In the genomic region with DNA sequence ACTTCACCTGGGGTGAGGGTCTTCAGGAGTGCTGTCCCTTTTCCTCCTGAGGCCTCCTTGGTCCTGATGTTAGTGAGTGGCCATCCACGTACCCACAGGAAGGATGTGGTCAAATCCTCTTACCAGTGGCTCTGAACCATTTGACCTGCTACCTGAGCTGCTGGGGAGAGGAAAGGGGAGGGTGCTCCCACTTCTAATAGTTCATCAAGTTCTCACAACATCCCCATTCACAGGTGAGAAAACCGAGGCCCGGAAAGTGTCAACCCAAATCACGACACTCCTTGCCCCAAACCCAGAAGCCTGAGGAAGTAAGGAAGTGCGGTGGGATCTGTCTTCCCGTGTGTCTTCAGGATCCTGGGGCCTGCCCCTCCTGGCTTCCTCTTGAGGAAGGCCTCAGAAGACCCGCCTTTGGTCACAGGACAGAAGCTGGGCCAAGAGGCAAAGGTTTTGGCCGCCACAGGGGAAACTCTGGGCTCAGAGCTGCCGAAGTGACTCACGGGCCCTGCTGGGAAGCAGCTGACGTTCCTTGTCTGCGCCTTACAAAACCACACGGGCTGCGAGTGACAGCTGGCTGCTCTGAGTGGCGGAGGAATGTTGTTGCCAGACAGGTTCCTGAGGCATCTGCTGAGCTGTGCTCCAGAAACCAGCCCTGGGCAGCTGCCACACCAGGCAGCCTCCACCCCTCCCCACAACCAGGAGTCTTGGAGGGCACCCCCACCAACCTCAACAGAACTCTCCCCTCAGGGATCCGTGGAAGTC, we compare ENCODE assay signal across 1 cellular context.
A peak's percentile ranks its signal among the peaks of the same experiment; 100 is the strongest.
TF ChIP-seq lines count a peak whose summit lies in the region.

No MANE protein-coding gene starts in this region.

TF ChIP-seq in HepG2, 621 proteins besides CTCF, POLR2A, EP300 and RAD21 (continued from another document and continues in another):
- TF ChIP-seq, protein P1, sequence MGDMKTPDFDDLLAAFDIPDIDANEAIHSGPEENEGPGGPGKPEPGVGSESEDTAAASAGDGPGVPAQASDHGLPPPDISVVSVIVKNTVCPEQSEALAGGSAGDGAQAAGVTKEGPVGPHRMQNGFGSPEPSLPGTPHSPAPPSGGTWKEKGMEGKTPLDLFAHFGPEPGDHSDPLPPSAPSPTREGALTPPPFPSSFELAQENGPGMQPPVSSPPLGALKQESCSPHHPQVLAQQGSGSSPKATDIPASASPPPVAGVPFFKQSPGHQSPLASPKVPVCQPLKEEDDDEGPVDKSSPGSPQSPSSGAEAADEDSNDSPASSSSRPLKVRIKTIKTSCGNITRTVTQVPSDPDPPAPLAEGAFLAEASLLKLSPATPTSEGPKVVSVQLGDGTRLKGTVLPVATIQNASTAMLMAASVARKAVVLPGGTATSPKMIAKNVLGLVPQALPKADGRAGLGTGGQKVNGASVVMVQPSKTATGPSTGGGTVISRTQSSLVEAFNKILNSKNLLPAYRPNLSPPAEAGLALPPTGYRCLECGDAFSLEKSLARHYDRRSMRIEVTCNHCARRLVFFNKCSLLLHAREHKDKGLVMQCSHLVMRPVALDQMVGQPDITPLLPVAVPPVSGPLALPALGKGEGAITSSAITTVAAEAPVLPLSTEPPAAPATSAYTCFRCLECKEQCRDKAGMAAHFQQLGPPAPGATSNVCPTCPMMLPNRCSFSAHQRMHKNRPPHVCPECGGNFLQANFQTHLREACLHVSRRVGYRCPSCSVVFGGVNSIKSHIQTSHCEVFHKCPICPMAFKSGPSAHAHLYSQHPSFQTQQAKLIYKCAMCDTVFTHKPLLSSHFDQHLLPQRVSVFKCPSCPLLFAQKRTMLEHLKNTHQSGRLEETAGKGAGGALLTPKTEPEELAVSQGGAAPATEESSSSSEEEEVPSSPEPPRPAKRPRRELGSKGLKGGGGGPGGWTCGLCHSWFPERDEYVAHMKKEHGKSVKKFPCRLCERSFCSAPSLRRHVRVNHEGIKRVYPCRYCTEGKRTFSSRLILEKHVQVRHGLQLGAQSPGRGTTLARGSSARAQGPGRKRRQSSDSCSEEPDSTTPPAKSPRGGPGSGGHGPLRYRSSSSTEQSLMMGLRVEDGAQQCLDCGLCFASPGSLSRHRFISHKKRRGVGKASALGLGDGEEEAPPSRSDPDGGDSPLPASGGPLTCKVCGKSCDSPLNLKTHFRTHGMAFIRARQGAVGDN (CRISPR knock-in tag; IDR thresholded peaks at IDR 0.05): peak; percentile 24; the same call in 1 of the 2 replicates
- TF ChIP-seq, protein P2, sequence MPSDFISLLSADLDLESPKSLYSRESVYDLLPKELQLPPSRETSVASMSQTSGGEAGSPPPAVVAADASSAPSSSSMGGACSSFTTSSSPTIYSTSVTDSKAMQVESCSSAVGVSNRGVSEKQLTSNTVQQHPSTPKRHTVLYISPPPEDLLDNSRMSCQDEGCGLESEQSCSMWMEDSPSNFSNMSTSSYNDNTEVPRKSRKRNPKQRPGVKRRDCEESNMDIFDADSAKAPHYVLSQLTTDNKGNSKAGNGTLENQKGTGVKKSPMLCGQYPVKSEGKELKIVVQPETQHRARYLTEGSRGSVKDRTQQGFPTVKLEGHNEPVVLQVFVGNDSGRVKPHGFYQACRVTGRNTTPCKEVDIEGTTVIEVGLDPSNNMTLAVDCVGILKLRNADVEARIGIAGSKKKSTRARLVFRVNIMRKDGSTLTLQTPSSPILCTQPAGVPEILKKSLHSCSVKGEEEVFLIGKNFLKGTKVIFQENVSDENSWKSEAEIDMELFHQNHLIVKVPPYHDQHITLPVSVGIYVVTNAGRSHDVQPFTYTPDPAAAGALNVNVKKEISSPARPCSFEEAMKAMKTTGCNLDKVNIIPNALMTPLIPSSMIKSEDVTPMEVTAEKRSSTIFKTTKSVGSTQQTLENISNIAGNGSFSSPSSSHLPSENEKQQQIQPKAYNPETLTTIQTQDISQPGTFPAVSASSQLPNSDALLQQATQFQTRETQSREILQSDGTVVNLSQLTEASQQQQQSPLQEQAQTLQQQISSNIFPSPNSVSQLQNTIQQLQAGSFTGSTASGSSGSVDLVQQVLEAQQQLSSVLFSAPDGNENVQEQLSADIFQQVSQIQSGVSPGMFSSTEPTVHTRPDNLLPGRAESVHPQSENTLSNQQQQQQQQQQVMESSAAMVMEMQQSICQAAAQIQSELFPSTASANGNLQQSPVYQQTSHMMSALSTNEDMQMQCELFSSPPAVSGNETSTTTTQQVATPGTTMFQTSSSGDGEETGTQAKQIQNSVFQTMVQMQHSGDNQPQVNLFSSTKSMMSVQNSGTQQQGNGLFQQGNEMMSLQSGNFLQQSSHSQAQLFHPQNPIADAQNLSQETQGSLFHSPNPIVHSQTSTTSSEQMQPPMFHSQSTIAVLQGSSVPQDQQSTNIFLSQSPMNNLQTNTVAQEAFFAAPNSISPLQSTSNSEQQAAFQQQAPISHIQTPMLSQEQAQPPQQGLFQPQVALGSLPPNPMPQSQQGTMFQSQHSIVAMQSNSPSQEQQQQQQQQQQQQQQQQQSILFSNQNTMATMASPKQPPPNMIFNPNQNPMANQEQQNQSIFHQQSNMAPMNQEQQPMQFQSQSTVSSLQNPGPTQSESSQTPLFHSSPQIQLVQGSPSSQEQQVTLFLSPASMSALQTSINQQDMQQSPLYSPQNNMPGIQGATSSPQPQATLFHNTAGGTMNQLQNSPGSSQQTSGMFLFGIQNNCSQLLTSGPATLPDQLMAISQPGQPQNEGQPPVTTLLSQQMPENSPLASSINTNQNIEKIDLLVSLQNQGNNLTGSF (CRISPR knock-in tag; IDR thresholded peaks at IDR 0.05): no peak
- TF ChIP-seq ZNF326 (CRISPR knock-in tag; IDR thresholded peaks at IDR 0.05; ENCODE audit: borderline replicate concordance): no peak
- no peak for TF ChIP-seq TEAD2 (CRISPR knock-in tag; IDR thresholded peaks at IDR 0.05)
- TF ChIP-seq ZNF446 (CRISPR knock-in tag; IDR thresholded peaks at IDR 0.05): no peak
- no peak for TF ChIP-seq ZNF205 (CRISPR knock-in tag; IDR thresholded peaks at IDR 0.05)
- TF ChIP-seq, protein P3, sequence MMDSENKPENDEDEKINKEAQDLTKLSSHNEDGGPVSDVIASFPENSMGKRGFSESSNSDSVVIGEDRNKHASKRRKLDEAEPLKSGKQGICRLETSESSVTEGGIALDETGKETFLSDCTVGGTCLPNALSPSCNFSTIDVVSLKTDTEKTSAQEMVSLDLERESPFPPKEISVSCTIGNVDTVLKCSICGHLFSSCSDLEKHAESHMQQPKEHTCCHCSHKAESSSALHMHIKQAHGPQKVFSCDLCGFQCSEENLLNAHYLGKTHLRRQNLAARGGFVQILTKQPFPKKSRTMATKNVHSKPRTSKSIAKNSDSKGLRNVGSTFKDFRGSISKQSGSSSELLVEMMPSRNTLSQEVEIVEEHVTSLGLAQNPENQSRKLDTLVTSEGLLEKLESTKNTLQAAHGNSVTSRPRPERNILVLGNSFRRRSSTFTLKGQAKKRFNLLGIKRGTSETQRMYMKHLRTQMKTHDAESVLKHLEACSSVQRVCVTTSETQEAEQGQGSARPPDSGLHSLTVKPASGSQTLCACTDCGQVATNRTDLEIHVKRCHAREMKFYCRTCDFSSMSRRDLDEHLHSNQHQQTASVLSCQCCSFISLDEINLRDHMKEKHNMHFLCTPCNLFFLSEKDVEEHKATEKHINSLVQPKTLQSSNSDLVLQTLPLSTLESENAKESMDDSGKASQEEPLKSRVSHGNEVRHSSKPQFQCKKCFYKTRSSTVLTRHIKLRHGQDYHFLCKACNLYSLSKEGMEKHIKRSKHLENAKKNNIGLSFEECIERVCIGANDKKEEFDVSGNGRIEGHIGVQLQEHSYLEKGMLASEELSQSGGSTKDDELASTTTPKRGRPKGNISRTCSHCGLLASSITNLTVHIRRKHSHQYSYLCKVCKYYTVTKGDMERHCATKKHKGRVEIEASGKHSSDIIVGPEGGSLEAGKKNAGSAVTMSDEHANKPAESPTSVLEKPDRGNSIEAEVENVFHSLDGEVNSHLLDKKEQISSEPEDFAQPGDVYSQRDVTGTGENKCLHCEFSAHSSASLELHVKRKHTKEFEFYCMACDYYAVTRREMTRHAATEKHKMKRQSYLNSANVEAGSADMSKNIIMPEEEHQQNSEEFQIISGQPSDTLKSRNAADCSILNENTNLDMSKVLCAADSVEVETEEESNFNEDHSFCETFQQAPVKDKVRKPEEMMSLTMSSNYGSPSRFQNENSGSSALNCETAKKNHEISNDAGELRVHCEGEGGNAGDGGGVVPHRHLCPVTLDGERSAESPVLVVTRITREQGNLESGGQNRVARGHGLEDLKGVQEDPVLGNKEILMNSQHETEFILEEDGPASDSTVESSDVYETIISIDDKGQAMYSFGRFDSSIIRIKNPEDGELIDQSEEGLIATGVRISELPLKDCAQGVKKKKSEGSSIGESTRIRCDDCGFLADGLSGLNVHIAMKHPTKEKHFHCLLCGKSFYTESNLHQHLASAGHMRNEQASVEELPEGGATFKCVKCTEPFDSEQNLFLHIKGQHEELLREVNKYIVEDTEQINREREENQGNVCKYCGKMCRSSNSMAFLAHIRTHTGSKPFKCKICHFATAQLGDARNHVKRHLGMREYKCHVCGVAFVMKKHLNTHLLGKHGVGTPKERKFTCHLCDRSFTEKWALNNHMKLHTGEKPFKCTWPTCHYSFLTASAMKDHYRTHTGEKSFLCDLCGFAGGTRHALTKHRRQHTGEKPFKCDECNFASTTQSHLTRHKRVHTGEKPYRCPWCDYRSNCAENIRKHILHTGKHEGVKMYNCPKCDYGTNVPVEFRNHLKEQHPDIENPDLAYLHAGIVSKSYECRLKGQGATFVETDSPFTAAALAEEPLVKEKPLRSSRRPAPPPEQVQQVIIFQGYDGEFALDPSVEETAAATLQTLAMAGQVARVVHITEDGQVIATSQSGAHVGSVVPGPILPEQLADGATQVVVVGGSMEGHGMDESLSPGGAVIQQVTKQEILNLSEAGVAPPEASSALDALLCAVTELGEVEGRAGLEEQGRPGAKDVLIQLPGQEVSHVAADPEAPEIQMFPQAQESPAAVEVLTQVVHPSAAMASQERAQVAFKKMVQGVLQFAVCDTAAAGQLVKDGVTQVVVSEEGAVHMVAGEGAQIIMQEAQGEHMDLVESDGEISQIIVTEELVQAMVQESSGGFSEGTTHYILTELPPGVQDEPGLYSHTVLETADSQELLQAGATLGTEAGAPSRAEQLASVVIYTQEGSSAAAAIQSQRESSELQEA (CRISPR knock-in tag; IDR thresholded peaks at IDR 0.05; ENCODE audit: not compliant biosample characterization): no peak
- no peak for TF ChIP-seq ZNF782 (CRISPR knock-in tag; IDR thresholded peaks at IDR 0.05; ENCODE audit: borderline replicate concordance)
- TF ChIP-seq, protein P4, sequence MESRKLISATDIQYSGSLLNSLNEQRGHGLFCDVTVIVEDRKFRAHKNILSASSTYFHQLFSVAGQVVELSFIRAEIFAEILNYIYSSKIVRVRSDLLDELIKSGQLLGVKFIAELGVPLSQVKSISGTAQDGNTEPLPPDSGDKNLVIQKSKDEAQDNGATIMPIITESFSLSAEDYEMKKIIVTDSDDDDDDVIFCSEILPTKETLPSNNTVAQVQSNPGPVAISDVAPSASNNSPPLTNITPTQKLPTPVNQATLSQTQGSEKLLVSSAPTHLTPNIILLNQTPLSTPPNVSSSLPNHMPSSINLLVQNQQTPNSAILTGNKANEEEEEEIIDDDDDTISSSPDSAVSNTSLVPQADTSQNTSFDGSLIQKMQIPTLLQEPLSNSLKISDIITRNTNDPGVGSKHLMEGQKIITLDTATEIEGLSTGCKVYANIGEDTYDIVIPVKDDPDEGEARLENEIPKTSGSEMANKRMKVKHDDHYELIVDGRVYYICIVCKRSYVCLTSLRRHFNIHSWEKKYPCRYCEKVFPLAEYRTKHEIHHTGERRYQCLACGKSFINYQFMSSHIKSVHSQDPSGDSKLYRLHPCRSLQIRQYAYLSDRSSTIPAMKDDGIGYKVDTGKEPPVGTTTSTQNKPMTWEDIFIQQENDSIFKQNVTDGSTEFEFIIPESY (CRISPR knock-in tag; IDR thresholded peaks at IDR 0.05): peak; percentile 90
- no peak for TF ChIP-seq ELF3 (CRISPR knock-in tag; IDR thresholded peaks at IDR 0.05)
- TF ChIP-seq SSRP1 (CRISPR knock-in tag; IDR thresholded peaks at IDR 0.05): no peak
- no peak for TF ChIP-seq PTBP1 (IDR thresholded peaks at IDR 0.05; ENCODE audit: low read depth, low read length, poor library complexity, severe bottlenecking)
- TF ChIP-seq ZNF629 (CRISPR knock-in tag; conservative IDR thresholded peaks at IDR 0.05): 0 out of 2 replicates have a peak, but pooled peaks have one; percentile 40
- no peak for TF ChIP-seq ZNF430 (CRISPR knock-in tag; IDR thresholded peaks at IDR 0.05)
- TF ChIP-seq, protein P5, sequence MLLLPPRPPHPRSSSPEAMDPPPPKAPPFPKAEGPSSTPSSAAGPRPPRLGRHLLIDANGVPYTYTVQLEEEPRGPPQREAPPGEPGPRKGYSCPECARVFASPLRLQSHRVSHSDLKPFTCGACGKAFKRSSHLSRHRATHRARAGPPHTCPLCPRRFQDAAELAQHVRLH (CRISPR knock-in tag; IDR thresholded peaks at IDR 0.05; ENCODE audit: borderline replicate concordance, low read depth): no peak
- TF ChIP-seq KDM5A (IDR thresholded peaks at IDR 0.05; ENCODE audit: borderline replicate concordance, low read length): no peak
- TF ChIP-seq ZNF282 (IDR thresholded peaks at IDR 0.05; ENCODE audit: partially characterized antibody): no peak
- TF ChIP-seq, protein P6, sequence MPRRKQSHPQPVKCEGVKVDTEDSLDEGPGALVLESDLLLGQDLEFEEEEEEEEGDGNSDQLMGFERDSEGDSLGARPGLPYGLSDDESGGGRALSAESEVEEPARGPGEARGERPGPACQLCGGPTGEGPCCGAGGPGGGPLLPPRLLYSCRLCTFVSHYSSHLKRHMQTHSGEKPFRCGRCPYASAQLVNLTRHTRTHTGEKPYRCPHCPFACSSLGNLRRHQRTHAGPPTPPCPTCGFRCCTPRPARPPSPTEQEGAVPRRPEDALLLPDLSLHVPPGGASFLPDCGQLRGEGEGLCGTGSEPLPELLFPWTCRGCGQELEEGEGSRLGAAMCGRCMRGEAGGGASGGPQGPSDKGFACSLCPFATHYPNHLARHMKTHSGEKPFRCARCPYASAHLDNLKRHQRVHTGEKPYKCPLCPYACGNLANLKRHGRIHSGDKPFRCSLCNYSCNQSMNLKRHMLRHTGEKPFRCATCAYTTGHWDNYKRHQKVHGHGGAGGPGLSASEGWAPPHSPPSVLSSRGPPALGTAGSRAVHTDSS (CRISPR knock-in tag; conservative IDR thresholded peaks at IDR 0.05): no peak
- TF ChIP-seq ATF7 (IDR thresholded peaks at IDR 0.05): no peak
- TF ChIP-seq ATF7 (CRISPR knock-in tag; IDR thresholded peaks at IDR 0.05): no peak
